Comparison of ENCODE assay signal across 27 cellular contexts in genomic region chr3:181913254-181913653, GRCh38.
DNase-seq lines count a peak whose midpoint lies in the region; ATAC-seq, FAIRE-seq and TF ChIP-seq lines count a peak whose summit lies in the region.
"Had no signal": no experiment of that assay in that cellular context is flagged by ENCODE, and none has a peak within 500 bp of the region (broad histone marks: within the 10 kb centered on the region; RNA-seq: fewer than 3 reads in every experiment).

No MANE protein-coding gene starts in this region.

- CTCF ChIA-PET in SK-N-SH (lab: Yijun Ruan, JAX) = no interaction called here

- H3K9me3 ChIP-seq in SK-N-SH = no peaks in the 10 kb centered on the region
- H3K9me3 ChIP-seq: neutrophil had no signal

- H3K4me2 ChIP-seq in SK-N-SH = no peak overlapping the region

- no peaks in the 10 kb centered on the region for H3K27me3 ChIP-seq in SK-N-SH (ENCODE audit: insufficient read depth)
- H3K27me3 ChIP-seq in bronchial epithelial cell (ENCODE audit: control insufficient read depth, insufficient read depth, low read length) = no peaks in the 10 kb centered on the region
- H3K27me3 ChIP-seq: brain microvascular endothelial cell, neutrophil had no signal

- 0 out of 2 replicates have a peak overlapping the region, but pooled peaks have one; percentile 24 for H2AFZ ChIP-seq in SK-N-SH (ENCODE audit: low read depth)

- H3K27ac Mint-ChIP-seq in natural killer cell = no peak overlapping the region
- H3K27ac Mint-ChIP-seq: activated CD4-positive, alpha-beta T cell treated with anti-CD3 and anti-CD28 coated beads, Interleukin-2, amount 10 ng/mL, durations not matched to agents 24 days and 14 days; endodermal cell; memory B cell had no signal

- no peaks in the 10 kb centered on the region for H3K79me2 ChIP-seq in SK-N-SH (ENCODE audit: insufficient read depth)

- H3K27ac ChIP-seq in SK-N-SH (ENCODE audit: low read depth in 2 of 2, low read length in 1 of 2) = no peak overlapping the region
- H3K27ac ChIP-seq: brain microvascular endothelial cell, coronary artery, neutrophil, VCaP had no signal

- intact Hi-C loops in natural killer cell (cut with micrococcal nuclease) = no loop called here

- no peak for FAIRE-seq in bronchial epithelial cell (lab: Jason Lieb, UNC)
- FAIRE-seq in GM12892 (lab: Jason Lieb, UNC) = no peak
- FAIRE-seq: small intestine had no signal

- TF ChIP-seq CTCF in SK-N-SH (IDR thresholded peaks at IDR 0.05) (no peak), bronchial epithelial cell (IDR thresholded peaks at IDR 0.05; ENCODE audit: insufficient read depth, low read length, severe bottlenecking) (no peak), natural killer cell (IDR thresholded peaks at IDR 0.05) (no peak)

- no peak overlapping the region for H3K4me3 Mint-ChIP-seq in natural killer cell
- H3K4me3 Mint-ChIP-seq: activated CD4-positive, alpha-beta T cell treated with anti-CD3 and anti-CD28 coated beads, Interleukin-2, amount 10 ng/mL, durations not matched to agents 24 days and 14 days; activated T-cell treated with anti-CD3 and anti-CD28 coated beads, Interleukin-2, amount 50 U/mL, for 4 hours; endodermal cell; memory B cell had no signal

- no peak overlapping the region for H3K9ac ChIP-seq in SK-N-SH

- ATAC-seq in SK-N-SH treated with all-trans-retinoic acid at 6 μM for 48 hours = no peak
- no peak for ATAC-seq in natural killer cell
- no peak for ATAC-seq in HG02678 (IDR thresholded peaks at IDR 0.05; ENCODE audit: unreplicated experiment)
- ATAC-seq in HG02763 (IDR thresholded peaks at IDR 0.05; ENCODE audit: unreplicated experiment) = no peak
- ATAC-seq: activated T-cell treated with anti-CD3 and anti-CD28 coated beads, Interleukin-2, amount 50 U/mL, for 4 hours had no signal

- no peak for TF ChIP-seq EP300 in SK-N-SH (IDR thresholded peaks at IDR 0.05; ENCODE audit: borderline replicate concordance in 1 of 2, low read depth in 1 of 2, low read length in 1 of 2)

- H3K4me1 Mint-ChIP-seq in natural killer cell = no peaks in the 10 kb centered on the region
- H3K4me1 Mint-ChIP-seq: activated CD4-positive, alpha-beta T cell treated with anti-CD3 and anti-CD28 coated beads, Interleukin-2, amount 10 ng/mL, durations not matched to agents 24 days and 14 days had no signal

- H3K4me3 ChIP-seq in SK-N-SH (ENCODE audit: low read depth in 2 of 2, low read length in 1 of 2) (no peak overlapping the region), bronchial epithelial cell (ENCODE audit: low read depth, low read length) (no peak overlapping the region)
- H3K4me3 ChIP-seq: coronary artery had no signal

- TF ChIP-seq POLR2A in GM12892 (IDR thresholded peaks at IDR 0.05; ENCODE audit: low read depth, low read length) = no peak

- peaks cover 3 to 15% of the 10 kb centered on the region in 2 experiments; a peak in 2 of 4 replicates for H3K4me1 ChIP-seq in SK-N-SH (ENCODE audit: control insufficient read depth in 1 of 2, insufficient read depth in 2 of 2, low read depth in 1 of 2, low read length in 1 of 2)

- no peaks in the 10 kb centered on the region for H3K36me3 Mint-ChIP-seq in natural killer cell
- H3K36me3 Mint-ChIP-seq: memory B cell had no signal

- POLR2A ChIA-PET in SK-N-SH (lab: Yijun Ruan, JAX) = no interaction called here

- H3K9me2 ChIP-seq in SK-N-SH = no peaks in the 10 kb centered on the region

- DNase-seq in SK-N-SH (no peak), NCI-H69 (lab: John Stamatoyannopoulos, UW) (peak; percentile 89), bronchial epithelial cell (ENCODE audit: low read depth) (peak; percentile 93), natural killer cell (no peak), GM12892 (ENCODE audit: insufficient read length) (no peak)
- DNase-seq: activated CD4-positive, alpha-beta T cell treated with anti-CD3 and anti-CD28 coated beads, Interleukin-2, amount 10 ng/mL, durations not matched to agents 24 days and 14 days; activated naive CD4-positive, alpha-beta T cell; activated T-cell treated with anti-CD3 and anti-CD28 coated beads, Interleukin-2, amount 50 U/mL, for 4 hours; brain microvascular endothelial cell; DMS79 treated with DMSO at 0.1 percent for 48 hours; endodermal cell; H7; head of caudate nucleus; IMR-90; MM.1S; NCI-H187; NCI-H526; small intestine; stimulated activated CD4-positive, alpha-beta T cell treated with anti-CD3 and anti-CD28 coated beads, Interleukin-1b, Interleukin-23, amount 100 ng/mL, for 48 hours; trophoblast cell had no signal

- 55% methylated on average over 2 of the region's 2 CpGs for WGBS in SK-N-SH (ENCODE audit: low lambda C conversion rate)

- no peak for TF ChIP-seq RAD21 in SK-N-SH (IDR thresholded peaks at IDR 0.05; ENCODE audit: low read length)

- H3K36me3 ChIP-seq in SK-N-SH (replicated peaks in 1 of 2; ENCODE audit: control insufficient read depth in 1 of 2, insufficient read depth in 2 of 2, low read length in 1 of 2) (no peaks in the 10 kb centered on the region), bronchial epithelial cell (ENCODE audit: control insufficient read depth, insufficient read depth, low read length) (no peaks in the 10 kb centered on the region)
- H3K36me3 ChIP-seq: brain microvascular endothelial cell, neutrophil had no signal

- H4K20me1 ChIP-seq in SK-N-SH (ENCODE audit: insufficient read depth) = no peaks in the 10 kb centered on the region

- no peaks in the 10 kb centered on the region for H3K27me3 Mint-ChIP-seq in natural killer cell (ENCODE audit: low read depth in 2 of 2)
- H3K27me3 Mint-ChIP-seq: activated CD4-positive, alpha-beta T cell treated with anti-CD3 and anti-CD28 coated beads, Interleukin-2, amount 10 ng/mL, durations not matched to agents 24 days and 14 days; memory B cell had no signal

- H3K9me3 Mint-ChIP-seq in natural killer cell = peaks cover 3 to 5% of the 10 kb centered on the region in 2 donors
- H3K9me3 Mint-ChIP-seq: activated CD4-positive, alpha-beta T cell treated with anti-CD3 and anti-CD28 coated beads, Interleukin-2, amount 10 ng/mL, durations not matched to agents 24 days and 14 days; activated T-cell treated with anti-CD3 and anti-CD28 coated beads, Interleukin-2, amount 50 U/mL, for 4 hours; endodermal cell; memory B cell had no signal

- H3F3A ChIP-seq in SK-N-SH (replicated peaks; ENCODE audit: insufficient read depth) = no peaks in the 10 kb centered on the region

TF ChIP-seq in SK-N-SH, 30 proteins besides CTCF, POLR2A, EP300 and RAD21:
- TF ChIP-seq MXI1 (IDR thresholded peaks at IDR 0.05; ENCODE audit: low read depth, low read length) (no peak), NRF1 (IDR thresholded peaks at IDR 0.05; ENCODE audit: low read depth, low read length) (no peak), PBX3 (IDR thresholded peaks at IDR 0.05) (no peak), EZH2phosphoT487 (IDR thresholded peaks at IDR 0.05; ENCODE audit: borderline replicate concordance, low read depth) (no peak), YY1 (IDR thresholded peaks at IDR 0.05; ENCODE audit: low read depth) (no peak), SMC3 (IDR thresholded peaks at IDR 0.05; ENCODE audit: low read depth, low read length) (no peak)

TF ChIP-seq in SK-N-SH treated with all-trans-retinoic acid at 6 μM for 48 hours, 23 proteins besides CTCF, POLR2A, EP300 and RAD21 (continues in another document):
- TF ChIP-seq, protein P1, sequence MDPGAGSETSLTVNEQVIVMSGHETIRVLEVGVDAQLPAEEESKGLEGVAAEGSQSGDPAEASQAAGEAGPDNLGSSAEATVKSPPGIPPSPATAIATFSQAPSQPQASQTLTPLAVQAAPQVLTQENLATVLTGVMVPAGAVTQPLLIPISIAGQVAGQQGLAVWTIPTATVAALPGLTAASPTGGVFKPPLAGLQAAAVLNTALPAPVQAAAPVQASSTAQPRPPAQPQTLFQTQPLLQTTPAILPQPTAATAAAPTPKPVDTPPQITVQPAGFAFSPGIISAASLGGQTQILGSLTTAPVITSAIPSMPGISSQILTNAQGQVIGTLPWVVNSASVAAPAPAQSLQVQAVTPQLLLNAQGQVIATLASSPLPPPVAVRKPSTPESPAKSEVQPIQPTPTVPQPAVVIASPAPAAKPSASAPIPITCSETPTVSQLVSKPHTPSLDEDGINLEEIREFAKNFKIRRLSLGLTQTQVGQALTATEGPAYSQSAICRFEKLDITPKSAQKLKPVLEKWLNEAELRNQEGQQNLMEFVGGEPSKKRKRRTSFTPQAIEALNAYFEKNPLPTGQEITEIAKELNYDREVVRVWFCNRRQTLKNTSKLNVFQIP (CRISPR knock-in tag; IDR thresholded peaks at IDR 0.05; ENCODE audit: borderline replicate concordance, low read depth) = no peak
- TF ChIP-seq ZC3H10 (CRISPR knock-in tag; IDR thresholded peaks at IDR 0.05) (no peak), ARNTL (CRISPR knock-in tag; IDR thresholded peaks at IDR 0.05; ENCODE audit: borderline replicate concordance, low read depth) (no peak), OSR1 (CRISPR knock-in tag; IDR thresholded peaks at IDR 0.05) (no peak), ZNF70 (CRISPR knock-in tag; IDR thresholded peaks at IDR 0.05) (no peak), ZNF8 (CRISPR knock-in tag; IDR thresholded peaks at IDR 0.05) (no peak), CREB5 (CRISPR knock-in tag; IDR thresholded peaks at IDR 0.05; ENCODE audit: low read depth) (no peak), RARB (CRISPR knock-in tag; IDR thresholded peaks at IDR 0.05) (no peak), GLIS3 (CRISPR knock-in tag; IDR thresholded peaks at IDR 0.05) (no peak)

Comparison
In these comparisons a context has a peak if more than half of its experiments do, and no peak if none do; other contexts are left out.
1. DNase-seq: peak in NCI-H69 (single experiment) and bronchial epithelial cell (single experiment); none in SK-N-SH (single experiment), natural killer cell (single experiment) and GM12892 (single experiment).